Comparison of ENCODE assay signal across 8 cellular contexts in the genomic region with DNA sequence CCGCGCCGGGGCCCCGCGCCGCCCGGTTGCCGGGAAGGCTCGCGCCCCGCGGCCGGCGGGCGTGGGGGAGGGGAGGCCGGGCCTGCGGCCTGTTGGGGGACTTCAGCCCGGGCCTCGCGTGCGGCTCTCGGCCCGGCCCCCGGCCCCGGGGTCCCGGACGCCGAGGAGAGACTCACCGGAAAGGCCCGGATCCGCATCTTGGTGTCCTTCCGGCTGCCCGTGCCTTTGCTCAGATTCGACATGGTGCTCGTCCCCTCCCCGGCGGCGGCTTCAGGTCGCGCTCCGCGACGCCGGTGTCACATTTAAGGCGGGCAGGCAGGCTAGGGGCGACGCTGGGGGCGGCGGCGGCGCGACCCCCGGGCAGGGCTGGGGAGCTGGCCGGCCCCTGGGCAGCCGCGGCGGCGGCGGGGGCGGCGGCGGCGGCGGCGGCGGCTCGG. TPM values are rescaled to one million over a fixed set of nuclear protein-coding genes. Genes with fewer than 3 reads are reported as not detected.
DNase-seq lines count a peak whose midpoint lies in the region; ATAC-seq and TF ChIP-seq lines count a peak whose summit lies in the region.

No MANE protein-coding gene starts in this region.

- ATAC-seq in HG02870 (IDR thresholded peaks at IDR 0.05; ENCODE audit: unreplicated experiment) = peak; percentile 36

- H3K27ac ChIP-seq in neutrophil = peak overlapping the region; percentile 96

- no peak for TF ChIP-seq CTCF in fibroblast of pulmonary artery (IDR thresholded peaks at IDR 0.05; ENCODE audit: low read length, missing control alignments)
- no peak for TF ChIP-seq CTCF in neutrophil (IDR thresholded peaks at IDR 0.05)
- TF ChIP-seq CTCF in type B pancreatic cell (conservative IDR thresholded peaks at IDR 0.05) = no peak

- DNase-seq in SKM-1 treated with dmso at 0.1 percent for 144 hours (lab: John Stamatoyannopoulos, UW; ENCODE audit: unreplicated experiment) (peak; percentile 5), SKM-1 (lab: John Stamatoyannopoulos, UW; ENCODE audit: unreplicated experiment) (no peak), NOMO-1 treated with dmso at 0.1 percent for 144 hours (lab: John Stamatoyannopoulos, UW; ENCODE audit: unreplicated experiment) (peak; percentile 10), activated T-helper 1 cell treated with Interleukin-2 at 50 U/mL for 16 hours (ENCODE audit: low read depth) (peak; percentile 48), fibroblast of pulmonary artery (ENCODE audit: low read depth) (peak; percentile 31), type B pancreatic cell (ENCODE audit: extremely low spot score, unreplicated experiment) (peak; percentile 76)

- H3K27ac Mint-ChIP-seq in type B pancreatic cell = no peak overlapping the region

- peaks cover 22% of the 10 kb centered on the region for H3K4me1 Mint-ChIP-seq in type B pancreatic cell (ENCODE audit: unreplicated experiment)

- no peaks in the 10 kb centered on the region for H3K9me3 ChIP-seq in neutrophil

- H3K4me3 ChIP-seq in fibroblast of pulmonary artery (replicated peaks; ENCODE audit: low read depth, low read length) (peak overlapping the region; percentile 90), neutrophil (ENCODE audit: low read depth in 1 of 2, low read length in 1 of 2) (peak overlapping the region; percentile 84 to 97)

- no peaks in the 10 kb centered on the region for H3K36me3 ChIP-seq in neutrophil

- peak overlapping the region; percentile 85 for H3K4me3 Mint-ChIP-seq in type B pancreatic cell

- H3K9me3 Mint-ChIP-seq in type B pancreatic cell = no peaks in the 10 kb centered on the region

- H3K4me1 ChIP-seq in neutrophil (ENCODE audit: control insufficient read depth in 1 of 2, insufficient read depth in 1 of 2, low read depth in 1 of 2, low read length in 1 of 2) = peaks cover 48 to 58% of the 10 kb centered on the region in 2 experiments

- H3K27me3 ChIP-seq in neutrophil = no peaks in the 10 kb centered on the region

- H3K27me3 Mint-ChIP-seq in type B pancreatic cell = no peaks in the 10 kb centered on the region

- H3K36me3 Mint-ChIP-seq in type B pancreatic cell = peaks cover 16% of the 10 kb centered on the region

RNA-seq across cellular contexts. Expression of gene CUL3, which starts 0.4 kb away (rescaled TPM):
- 83.3 and 87.2 TPM in 2 replicates for total RNA-seq in type B pancreatic cell (ENCODE audit: low replicate concordance)
